Comparison of ENCODE assay signal across 30 cellular contexts in the genomic region with DNA sequence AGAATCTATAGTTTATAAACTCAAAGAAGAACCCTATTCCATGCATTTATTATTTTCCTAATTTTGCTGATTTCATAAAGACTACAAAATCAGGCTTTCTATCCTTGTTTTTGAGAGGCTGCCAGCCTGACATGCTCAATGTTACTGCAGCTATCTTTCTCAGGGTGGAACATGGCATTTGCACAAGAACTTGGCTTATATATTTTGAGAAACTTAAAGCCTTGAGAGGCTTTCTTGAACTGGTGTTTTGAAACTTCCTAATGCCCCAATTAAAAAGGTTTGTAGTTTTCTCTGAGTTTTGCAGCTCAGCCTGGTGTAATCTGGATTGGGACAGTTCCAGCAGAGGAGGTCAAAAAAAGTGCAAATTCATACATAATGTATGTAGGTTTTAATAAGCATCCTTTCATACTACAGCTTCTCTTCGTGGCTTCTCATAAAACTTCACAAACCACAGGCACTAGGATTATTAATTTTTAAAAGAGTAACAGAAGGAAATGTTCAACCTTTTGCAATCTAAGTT.
DNase-seq lines count a peak whose midpoint lies in the region; TF ChIP-seq lines count a peak whose summit lies in the region.
"Had no signal": no experiment of that assay in that cellular context is flagged by ENCODE, and none has a peak within 500 bp of the region (broad histone marks: within the 10 kb centered on the region; RNA-seq: fewer than 3 reads in every experiment).

No MANE protein-coding gene starts in this region.

- H2AFZ ChIP-seq in hepatocyte (no peak overlapping the region), smooth muscle cell (ENCODE audit: low read depth) (peak overlapping the region; percentile 78), Karpas-422 (ENCODE audit: low read length) (no peak overlapping the region)
- H2AFZ ChIP-seq: parathyroid adenoma had no signal

- H4K20me1 ChIP-seq in hepatocyte (ENCODE audit: insufficient read depth, poor library complexity, severe bottlenecking) (no peaks in the 10 kb centered on the region), smooth muscle cell (ENCODE audit: low read depth) (no peaks in the 10 kb centered on the region), Karpas-422 (ENCODE audit: insufficient read depth, low read depth, low read length) (no peaks in the 10 kb centered on the region)

- peak overlapping the region; percentile 32 for H3K27ac ChIP-seq in hepatocyte
- peak overlapping the region; percentile 29 for H3K27ac ChIP-seq in smooth muscle cell (ENCODE audit: low read depth)
- H3K27ac ChIP-seq in Karpas-422 (ENCODE audit: low read length): no peak overlapping the region
- H3K27ac ChIP-seq: gastroesophageal sphincter, parathyroid adenoma, right lobe of liver, testis had no signal

- peaks cover 10% of the 10 kb centered on the region for H3F3A ChIP-seq in smooth muscle cell (ENCODE audit: low read depth)

- H3K27me3 ChIP-seq in hepatocyte: no peaks in the 10 kb centered on the region
- no peaks in the 10 kb centered on the region for H3K27me3 ChIP-seq in smooth muscle cell (ENCODE audit: low read depth)
- H3K27me3 ChIP-seq in Karpas-422 (ENCODE audit: low read length): peaks cover 4% of the 10 kb centered on the region; the same call in 1 of the 2 replicates
- H3K27me3 ChIP-seq: gastroesophageal sphincter, right lobe of liver, testis had no signal

- peak; percentile 5 for DNase-seq in NOMO-1 treated with DMSO at 0.1 percent for 48 hours (lab: John Stamatoyannopoulos, UW; ENCODE audit: unreplicated experiment)
- DNase-seq in NOMO-1 treated with dmso at 0.1 percent for 144 hours (lab: John Stamatoyannopoulos, UW; ENCODE audit: unreplicated experiment): no peak
- DNase-seq in astrocyte of the hippocampus (ENCODE audit: low read depth, low spot score): peak; percentile 59
- no peak for DNase-seq in hepatocyte (ENCODE audit: low spot score)
- DNase-seq in smooth muscle cell (lab: John Stamatoyannopoulos, UW; ENCODE audit: unreplicated experiment): no peak
- no peak for DNase-seq in Karpas-422
- DNase-seq in NK-92 treated with Interleukin-12 subunit alpha and Interleukin-12 subunit beta, amount 100 ng/mL, for 24 hours (lab: John Stamatoyannopoulos, UW): no peak
- no peak for DNase-seq in foreskin melanocyte
- DNase-seq: 8988T; activated CD4-positive, alpha-beta T cell treated with anti-CD3 and anti-CD28 coated beads, Interleukin-2, amount 10 ng/mL, durations not matched to agents 24 days and 14 days; activated CD8-positive, alpha-beta memory T cell treated with anti-CD3 and anti-CD28 coated beads for 24 hours; activated effector memory CD4-positive, alpha-beta T cell treated with Interleukin-2 at 50 U/mL for 16 hours; anterior cingulate cortex; CD4-positive, alpha-beta T cell; endodermal cell; hippocampal formation; KBM-7; left cardiac atrium; MM.1S; NCI-H1417; NCI-H2029 treated with DMSO at 0.1 percent for 48 hours; right lobe of liver; Right ventricle myocardium superior; stimulated activated CD8-positive, alpha-beta memory T cell treated with anti-CD3 and anti-CD28 coated beads, Interleukin-4, amount 100 ng/mL, for 48 hours; SW 1271; T-helper 9 cell; testis had no signal

- H3K4me1 ChIP-seq in hepatocyte (ENCODE audit: insufficient read depth) (peaks cover 12% of the 10 kb centered on the region), smooth muscle cell (ENCODE audit: low read depth) (peaks cover 35% of the 10 kb centered on the region), Karpas-422 (ENCODE audit: low read length) (no peaks in the 10 kb centered on the region)
- H3K4me1 ChIP-seq: right lobe of liver had no signal

- 36% methylated on average over 1 of the region's 1 CpG for WGBS in hepatocyte (ENCODE audit: low lambda C conversion rate, missing lambda C conversion rate)
- 22% methylated on average over 1 of the region's 1 CpG for whole genome bisulfite sequencing in smooth muscle cell (ENCODE audit: low lambda C conversion rate)

- H3K4me2 ChIP-seq in hepatocyte (no peak overlapping the region), smooth muscle cell (peak overlapping the region; percentile 31), Karpas-422 (ENCODE audit: low read depth, low read length, poor library complexity, severe bottlenecking) (no peak overlapping the region)

- no peaks in the 10 kb centered on the region for H3K79me2 ChIP-seq in hepatocyte
- no peaks in the 10 kb centered on the region for H3K79me2 ChIP-seq in smooth muscle cell (ENCODE audit: low read depth)
- no peaks in the 10 kb centered on the region for H3K79me2 ChIP-seq in Karpas-422 (ENCODE audit: low read length)
- H3K79me2 ChIP-seq: parathyroid adenoma had no signal

- H3K9me2 ChIP-seq in hepatocyte (replicated peaks; ENCODE audit: insufficient read depth) (no peaks in the 10 kb centered on the region), Karpas-422 (replicated peaks; ENCODE audit: insufficient read depth, low read length) (no peaks in the 10 kb centered on the region)

- H3K4me3 ChIP-seq in hepatocyte: no peak overlapping the region
- no peak overlapping the region for H3K4me3 ChIP-seq in smooth muscle cell
- no peak overlapping the region for H3K4me3 ChIP-seq in Karpas-422 (ENCODE audit: low read length)
- H3K4me3 ChIP-seq: gastroesophageal sphincter, lung, right lobe of liver, testis had no signal

- H3K36me3 ChIP-seq in hepatocyte (replicated peaks; ENCODE audit: insufficient read depth, low read depth): no peaks in the 10 kb centered on the region
- H3K36me3 ChIP-seq in smooth muscle cell (ENCODE audit: low read depth): no peaks in the 10 kb centered on the region
- H3K36me3 ChIP-seq in Karpas-422 (ENCODE audit: insufficient read depth, low read length): no peaks in the 10 kb centered on the region
- H3K36me3 ChIP-seq: gastroesophageal sphincter, right lobe of liver had no signal

- H3K9ac ChIP-seq in smooth muscle cell (ENCODE audit: low read depth): no peak overlapping the region
- H3K9ac ChIP-seq in Karpas-422 (ENCODE audit: low read length): no peak overlapping the region
- H3K9ac ChIP-seq: parathyroid adenoma had no signal

- TF ChIP-seq CTCF in hepatocyte (IDR thresholded peaks at IDR 0.05; ENCODE audit: poor library complexity) (no peak), smooth muscle cell (IDR thresholded peaks at IDR 0.05; ENCODE audit: borderline replicate concordance, insufficient read depth, poor library complexity, severe bottlenecking) (no peak)

- H3K9me3 ChIP-seq in hepatocyte (ENCODE audit: low read depth): no peaks in the 10 kb centered on the region
- no peaks in the 10 kb centered on the region for H3K9me3 ChIP-seq in smooth muscle cell (replicated peaks; ENCODE audit: low read depth)
- no peaks in the 10 kb centered on the region; the same call in 1 of the 2 replicates for H3K9me3 ChIP-seq in Karpas-422 (ENCODE audit: low read length)
- H3K9me3 ChIP-seq: testis had no signal

Comparison
In these comparisons a context has a peak if more than half of its experiments do, and no peak if none do; other contexts are left out.
1. DNase-seq: peak in NOMO-1 treated with DMSO at 0.1 percent for 48 hours (single experiment) and astrocyte of the hippocampus (single experiment); none in NOMO-1 treated with dmso at 0.1 percent for 144 hours (single experiment), hepatocyte (single experiment), smooth muscle cell (single experiment), Karpas-422 (single experiment), NK-92 treated with Interleukin-12 subunit alpha and Interleukin-12 subunit beta, amount 100 ng/mL, for 24 hours (single experiment) and foreskin melanocyte (single experiment).